Comparison of ENCODE assay signal across 23 cellular contexts in genomic region chr2:44098050-44098449, GRCh38.
DNase-seq lines count a peak whose midpoint lies in the region; ATAC-seq, FAIRE-seq and TF ChIP-seq lines count a peak whose summit lies in the region.
"Had no signal": no experiment of that assay in that cellular context is flagged by ENCODE, and none has a peak within 500 bp of the region (broad histone marks: within the 10 kb centered on the region; RNA-seq: fewer than 3 reads in every experiment).

No MANE protein-coding gene starts in this region.

- no peaks in the 10 kb centered on the region for H4K20me1 ChIP-seq in H1 (replicated peaks in 1 of 2; ENCODE audit: control insufficient read depth in 1 of 2, insufficient read depth in 2 of 2, low read length in 2 of 2)

- H3K23me2 ChIP-seq in H1 (ENCODE audit: low read depth, low read length), result no peaks in the 10 kb centered on the region

- no peak overlapping the region for H3K23ac ChIP-seq in H1 (ENCODE audit: insufficient read length)

- TF ChIP-seq EP300 in H1 (IDR thresholded peaks at IDR 0.05; ENCODE audit: borderline replicate concordance in 1 of 2, low read depth in 2 of 2, low read length in 2 of 2), result no peak

- POLR2A ChIA-PET in H1 (lab: Charles Lee; ENCODE audit: partially characterized antibody), result interaction anchor here (1.3 to 1.4 kb wide), 2 partner anchors 10 to 72 kb away, joined by 3 to 6 read pairs; no protein-coding TSS in a partner anchor

- H3K79me2 ChIP-seq in H1 (ENCODE audit: control insufficient read depth in 1 of 2, insufficient read depth in 2 of 2, low read length in 2 of 2), result no peaks in the 10 kb centered on the region
- H3K79me2 ChIP-seq: parathyroid adenoma had no signal

- H2BK20ac ChIP-seq in H1 (ENCODE audit: low read length), result no peak overlapping the region

- TF ChIP-seq RAD21 in H1 (IDR thresholded peaks at IDR 0.05 in 1 of 2, conservative IDR thresholded peaks at IDR 0.05 in 1 of 2; ENCODE audit: low read depth in 2 of 2, low read length in 2 of 2), result no peak

- no peak for DNase-seq in Calu3
- DNase-seq in GM19239 (ENCODE audit: insufficient read length, low spot score), result no peak
- no peak for DNase-seq in H1 (ENCODE audit: low read depth in 1 of 2, low spot score in 2 of 2)
- no peak for DNase-seq in stimulated activated CD4-positive, alpha-beta T cell treated with anti-CD3 and anti-CD28 coated beads, Interleukin-4, amount 100 ng/mL, for 24 hours
- DNase-seq in midbrain (lab: John Stamatoyannopoulos, UW), result no peak
- no peak for DNase-seq in dorsolateral prefrontal cortex
- DNase-seq: activated B cell treated with CpG ODN at 0.5 μM for 24 hours; brain microvascular endothelial cell; CD4-positive, alpha-beta memory T cell; colonic mucosa; mesendoderm; naive thymus-derived CD8-positive, alpha-beta T cell; NCI-H1092 treated with DMSO at 0.1 percent for 48 hours; NCI-H2081; NCI-H446; NK-92 treated with Interleukin-12 subunit alpha and Interleukin-12 subunit beta, amount 100 ng/mL, for 24 hours; stimulated activated naive B cell treated with anti-CD40 and anti-IgM and Interleukin-4, amounts not matched to agents 10 μg/mL and 1 μg/mL and 100 μg/mL, for 72 hours; T-helper 17 cell; thyroid gland had no signal

- no peak overlapping the region for H4K8ac ChIP-seq in H1 (ENCODE audit: extremely low read depth, insufficient read depth, low read length)

- no peaks in the 10 kb centered on the region for H3K27me3 Mint-ChIP-seq in Calu3 (ENCODE audit: unreplicated experiment)
- H3K27me3 Mint-ChIP-seq: activated B cell treated with CpG ODN at 0.5 μM for 24 hours had no signal

- no peak overlapping the region for H2BK120ac ChIP-seq in H1 (replicated peaks; ENCODE audit: low read depth, low read length)

- H3K9me3 ChIP-seq in H1 (ENCODE audit: insufficient read depth in 2 of 2, low read depth in 1 of 2, low read length in 1 of 2), result peaks cover 4% of the 10 kb centered on the region in 2 experiments; a peak in 2 of 4 replicates
- H3K9me3 ChIP-seq: colonic mucosa, thyroid gland had no signal

- H3K4me3 ChIP-seq in H1 (ENCODE audit: extremely low read depth in 1 of 4, insufficient read depth in 2 of 4, low read depth in 3 of 4, low read length in 4 of 4) (no peak overlapping the region), dorsolateral prefrontal cortex (no peak overlapping the region)
- H3K4me3 ChIP-seq: colonic mucosa, thyroid gland had no signal

- no peak overlapping the region for H3K4me2 ChIP-seq in H1 (ENCODE audit: insufficient read depth in 1 of 2, low read depth in 2 of 2, low read length in 2 of 2)

- H2BK12ac ChIP-seq in H1 (ENCODE audit: low read depth, low read length), result no peak overlapping the region

- peaks cover 40% of the 10 kb centered on the region for H3K4me1 Mint-ChIP-seq in Calu3 (ENCODE audit: low read depth, unreplicated experiment)

- FAIRE-seq in GM19239 (lab: Jason Lieb, UNC) (peak; percentile 94), H1 (lab: Jason Lieb, UNC) (no peak)
- FAIRE-seq: H54 had no signal

- 0 out of 2 replicates have a peak overlapping the region, but pooled peaks have one; percentile 53 for H2BK15ac ChIP-seq in H1 (ENCODE audit: low read length)

- ATAC-seq in HG03354 (IDR thresholded peaks at IDR 0.05; ENCODE audit: poor library complexity, severe bottlenecking, unreplicated experiment) (peak; percentile 54), HG03095 (IDR thresholded peaks at IDR 0.05; ENCODE audit: unreplicated experiment) (no peak)
- ATAC-seq: naive thymus-derived CD8-positive, alpha-beta T cell; stimulated activated naive B cell treated with anti-CD40 and anti-IgM and Interleukin-4, amounts not matched to agents 10 μg/mL and 1 μg/mL and 100 μg/mL, for 72 hours; T-helper 17 cell had no signal

- no peaks in the 10 kb centered on the region for H3K79me1 ChIP-seq in H1 (ENCODE audit: low read depth, low read length)

- TF ChIP-seq CTCF in Calu3 (IDR thresholded peaks at IDR 0.05; ENCODE audit: unreplicated experiment) (no peak), H1 (IDR thresholded peaks at IDR 0.05; ENCODE audit: control extremely low read depth in 1 of 3, insufficient read depth in 1 of 3, low read depth in 1 of 3, low read length in 3 of 3) (no peak), dorsolateral prefrontal cortex (IDR thresholded peaks at IDR 0.05 in 54 of 56, conservative IDR thresholded peaks at IDR 0.05 in 2 of 56; ENCODE audit: low read depth in 1 of 56, partially characterized antibody in 56 of 56) (no peak)

- BruUV-seq in Calu3 (replicated peaks; lab: Mats Ljungman, UMichigan), result no TSS peak

- H3K27me3 ChIP-seq in H1 (replicated peaks in 1 of 4; ENCODE audit: control insufficient read depth in 3 of 4, extremely low read depth in 1 of 4, insufficient read depth in 3 of 4, low read length in 3 of 4) (no peaks in the 10 kb centered on the region; a peak in 1 of 7 replicates), dorsolateral prefrontal cortex (no peaks in the 10 kb centered on the region)
- H3K27me3 ChIP-seq: brain microvascular endothelial cell, colonic mucosa, thyroid gland had no signal

- no peak overlapping the region for H3K4ac ChIP-seq in H1 (replicated peaks; ENCODE audit: insufficient read length, low read depth, low read length)

- no peak overlapping the region for H3K27ac Mint-ChIP-seq in Calu3 (ENCODE audit: unreplicated experiment)
- H3K27ac Mint-ChIP-seq: activated B cell treated with CpG ODN at 0.5 μM for 24 hours; naive thymus-derived CD8-positive, alpha-beta T cell; stimulated activated naive B cell treated with anti-CD40 and anti-IgM and Interleukin-4, amounts not matched to agents 10 μg/mL and 1 μg/mL and 100 μg/mL, for 72 hours; T-helper 17 cell had no signal

- H2AK5ac ChIP-seq in H1 (ENCODE audit: low read depth, low read length), result no peak overlapping the region

- no peak overlapping the region for H2BK5ac ChIP-seq in H1 (ENCODE audit: low read depth, low read length)

- peak overlapping the region; percentile 17 for H3K4me3 Mint-ChIP-seq in Calu3 (ENCODE audit: low read depth, unreplicated experiment)
- H3K4me3 Mint-ChIP-seq: activated B cell treated with CpG ODN at 0.5 μM for 24 hours; CD4-positive, alpha-beta memory T cell; naive thymus-derived CD8-positive, alpha-beta T cell; stimulated activated naive B cell treated with anti-CD40 and anti-IgM and Interleukin-4, amounts not matched to agents 10 μg/mL and 1 μg/mL and 100 μg/mL, for 72 hours; T-helper 17 cell had no signal

- no peaks in the 10 kb centered on the region for H3K36me3 ChIP-seq in H1 (ENCODE audit: control insufficient read depth in 2 of 4, insufficient read depth in 4 of 4, low read length in 3 of 4)
- H3K36me3 ChIP-seq: brain microvascular endothelial cell, colonic mucosa, thyroid gland had no signal

- H3K9me3 Mint-ChIP-seq in Calu3 (ENCODE audit: low read depth, unreplicated experiment), result peaks cover 2% of the 10 kb centered on the region

- no peak overlapping the region for H2AFZ ChIP-seq in H1 (ENCODE audit: low read length)
- H2AFZ ChIP-seq: parathyroid adenoma had no signal

- no peak overlapping the region for H4K5ac ChIP-seq in H1 (ENCODE audit: insufficient read length, low read depth, low read length)

- H3K18ac ChIP-seq in H1 (ENCODE audit: extremely low read depth, low read length), result no peak overlapping the region

- whole genome bisulfite sequencing in H1 (ENCODE audit: extremely low coverage in 1 of 2, insufficient coverage in 1 of 2, insufficient read length in 1 of 2, insufficient replicate concordance in 2 of 2, low coverage in 1 of 2, low lambda C conversion rate in 2 of 2, missing lambda C conversion rate in 1 of 2), 2 experiments, result 90% methylated on average over 3 of the region's 3 CpGs; no CpG with 5 or more reads in 1 of the 2 experiments

- intact Hi-C loops in Calu3 (cut with micrococcal nuclease; ENCODE audit: unreplicated experiment), result no loop called here
- intact Hi-C loops in dorsolateral prefrontal cortex (cut with DNase I), result no loop called here

- H3K36me3 Mint-ChIP-seq in Calu3 (ENCODE audit: insufficient read depth, unreplicated experiment), result no peaks in the 10 kb centered on the region
- H3K36me3 Mint-ChIP-seq: CD4-positive, alpha-beta memory T cell; naive thymus-derived CD8-positive, alpha-beta T cell; stimulated activated naive B cell treated with anti-CD40 and anti-IgM and Interleukin-4, amounts not matched to agents 10 μg/mL and 1 μg/mL and 100 μg/mL, for 72 hours had no signal

- H3K14ac ChIP-seq in H1 (ENCODE audit: insufficient read length), result no peak overlapping the region

- H3K4me1 ChIP-seq in H1 (replicated peaks in 1 of 4; ENCODE audit: control insufficient read depth in 3 of 4, insufficient read depth in 4 of 4, low read length in 3 of 4), result no peaks in the 10 kb centered on the region
- H3K4me1 ChIP-seq: colonic mucosa, parathyroid adenoma, thyroid gland had no signal

- CTCF ChIA-PET in Calu3 (lab: Charles Lee) (interaction anchor here (0.5 kb wide), 1 partner anchor 36 kb away, joined by 3 read pairs; no protein-coding TSS in a partner anchor), H1 (lab: Charles Lee; ENCODE audit: partially characterized antibody) (interaction anchor here (0.8 kb wide), 1 partner anchor 44 kb away, joined by 4 read pairs; no protein-coding TSS in a partner anchor)

- H4K91ac ChIP-seq in H1 (replicated peaks; ENCODE audit: insufficient read length, low read length), result no peak overlapping the region

- no peak overlapping the region for H3K9ac ChIP-seq in H1 (replicated peaks in 1 of 4; ENCODE audit: extremely low read depth in 1 of 4, low read depth in 3 of 4, low read length in 3 of 4)
- H3K9ac ChIP-seq: parathyroid adenoma had no signal

- H3K56ac ChIP-seq in H1 (replicated peaks; ENCODE audit: insufficient read length, low read depth, low read length), result no peak overlapping the region

- H3K27ac ChIP-seq in H1 (ENCODE audit: low read depth, low read length) (no peak overlapping the region), dorsolateral prefrontal cortex (no peak overlapping the region)
- H3K27ac ChIP-seq: brain microvascular endothelial cell, colonic mucosa, parathyroid adenoma, thyroid gland had no signal

- TF ChIP-seq POLR2A in H1 (IDR thresholded peaks at IDR 0.05; ENCODE audit: control extremely low read depth in 1 of 2, low read depth in 2 of 2, low read length in 2 of 2), result no peak

TF ChIP-seq in H1, 55 proteins besides CTCF, POLR2A, EP300 and RAD21 (continues in another document):
- TF ChIP-seq JUND (IDR thresholded peaks at IDR 0.05; ENCODE audit: low read length), result no peak
- no peak for TF ChIP-seq USF2 (IDR thresholded peaks at IDR 0.05; ENCODE audit: low read length)
- no peak for TF ChIP-seq SP4 (IDR thresholded peaks at IDR 0.05; ENCODE audit: low read length)
- TF ChIP-seq CBX5 (IDR thresholded peaks at IDR 0.05; ENCODE audit: low read depth, low read length), result no peak
- no peak for TF ChIP-seq ASH2L (IDR thresholded peaks at IDR 0.05; ENCODE audit: low read length)
- no peak for TF ChIP-seq NANOG (IDR thresholded peaks at IDR 0.05; ENCODE audit: insufficient read depth, low read depth, low read length, poor library complexity, severe bottlenecking)
